8 cellular contexts compared by ENCODE assay signal in genomic region chr6:159654483-159655098, GRCh38. TPM values are rescaled to one million over a fixed set of nuclear protein-coding genes. Genes with fewer than 3 reads are reported as not detected.
DNase-seq lines count a peak whose midpoint lies in the region; ATAC-seq, FAIRE-seq and TF ChIP-seq lines count a peak whose summit lies in the region.

No MANE protein-coding gene starts in this region.

- ATAC-seq in CD4-positive, CD25-positive, alpha-beta regulatory T cell (ENCODE audit: low read depth in 2 of 2) = peak in 1 of 2 donors; percentile 34
- ATAC-seq in K562 = peak; percentile 76

- TF ChIP-seq POLR2A in K562 (conservative IDR thresholded peaks at IDR 0.05) = no peak
- TF ChIP-seq POLR2A in thyroid gland (IDR thresholded peaks at IDR 0.05) = no peak

- DNase-seq in CD4-positive, CD25-positive, alpha-beta regulatory T cell = peak in 2 of 3 donors; percentile 40 to 69
- DNase-seq in NCI-H460 (ENCODE audit: extremely low read depth, low read depth) (peak; percentile 38), K562 (ENCODE audit: extremely low read depth in 1 of 4, low spot score in 3 of 4) (peak; percentile 36 to 66 (median 42)), thyroid gland (no peak)
- DNase-seq in activated naive CD4-positive, alpha-beta T cell (lab: John Stamatoyannopoulos, UW) = no peak
- no peak for DNase-seq in activated T-helper 1 cell treated with anti-CD3 and anti-CD28 coated beads, Interleukin-12 subunit alpha, Interleukin-12 subunit beta, Interleukin-2, Interleukin-4 antibody, amounts not matched to agents 30 ng/mL and 10 ng/mL and 1 ng/mL, durations not matched to agents 14 hours and 24 hours and 36 hours (ENCODE audit: low spot score)

- TF ChIP-seq CTCF in HEK293 (tag by site-specific recombination; IDR thresholded peaks at IDR 0.05) = peak; percentile 44; the same call in 1 of the 2 replicates
- TF ChIP-seq CTCF in K562 (IDR thresholded peaks at IDR 0.05 in 2 of 3, conservative IDR thresholded peaks at IDR 0.05 in 1 of 3; ENCODE audit: insufficient read depth in 2 of 3, low read depth in 1 of 3, low read length in 3 of 3) = peak; percentile 52 to 75 (median 62); a peak in 5 of 6 replicates
- TF ChIP-seq CTCF in thyroid gland (IDR thresholded peaks at IDR 0.05) = peak in 5 of 6 experiments; percentile 26 to 72 (median 55)

- H3K4me2 ChIP-seq in K562 (ENCODE audit: insufficient read depth, low read length) = no peak overlapping the region

- TF ChIP-seq RAD21 in K562 (CRISPR knock-in tag; conservative IDR thresholded peaks at IDR 0.05 in 1 of 2, IDR thresholded peaks at IDR 0.05 in 1 of 2) = peak; percentile 74 to 75

- no peak overlapping the region for H3K27ac ChIP-seq in CD4-positive, CD25-positive, alpha-beta regulatory T cell (ENCODE audit: insufficient read depth, low read length, poor library complexity, severe bottlenecking)
- no peak overlapping the region for H3K27ac ChIP-seq in HEK293 (ENCODE audit: extremely low read depth, low read depth, low read length)
- H3K27ac ChIP-seq in K562 (ENCODE audit: extremely low read depth, low read depth, low read length) = no peak overlapping the region
- no peak overlapping the region for H3K27ac ChIP-seq in thyroid gland

- no peak overlapping the region for H3K9ac ChIP-seq in K562 (ENCODE audit: insufficient read depth in 1 of 2, low read depth in 2 of 2, low read length in 2 of 2)

- H3K27me3 ChIP-seq in CD4-positive, CD25-positive, alpha-beta regulatory T cell (ENCODE audit: control insufficient read depth, insufficient read depth, low read length) = no peaks in the 10 kb centered on the region
- H3K27me3 ChIP-seq in K562 (ENCODE audit: control insufficient read depth in 2 of 2, insufficient read depth in 2 of 2, low read length in 2 of 2) = no peaks in the 10 kb centered on the region
- H3K27me3 ChIP-seq in thyroid gland = no peaks in the 10 kb centered on the region

- H3K9me1 ChIP-seq in K562 (ENCODE audit: control insufficient read depth, insufficient read depth, low read length) = no peaks in the 10 kb centered on the region

- intact Hi-C loops in K562 (cut with micrococcal nuclease) = loop anchor here (1.0 kb wide), 2 partner anchors 480 to 485 kb away; partner anchors contain the start of gene FNDC1
- intact Hi-C loops in thyroid gland (cut with DNase I) = loop anchor here (5.0 kb wide), 1 partner anchor 487 kb away; the partner anchor contains the start of gene FNDC1
- intact Hi-C loops in activated T-helper 1 cell treated with anti-CD3 and anti-CD28 coated beads, Interleukin-12 subunit alpha, Interleukin-12 subunit beta, Interleukin-2, Interleukin-4 antibody, amounts not matched to agents 30 ng/mL and 10 ng/mL and 1 ng/mL, durations not matched to agents 14 hours and 24 hours and 36 hours (cut with micrococcal nuclease) = loop anchor here (2.0 kb wide), 2 partner anchors 402 to 480 kb away; no protein-coding TSS in a partner anchor

- no peaks in the 10 kb centered on the region for H3K4me1 ChIP-seq in CD4-positive, CD25-positive, alpha-beta regulatory T cell (ENCODE audit: control insufficient read depth, insufficient read depth, low read length, poor library complexity, severe bottlenecking)
- H3K4me1 ChIP-seq in HEK293 (ENCODE audit: control insufficient read depth, insufficient read depth, low read length) (no peaks in the 10 kb centered on the region), K562 (replicated peaks in 1 of 2; ENCODE audit: control insufficient read depth in 2 of 2, insufficient read depth in 2 of 2, low read length in 2 of 2) (no peaks in the 10 kb centered on the region), thyroid gland (no peaks in the 10 kb centered on the region)

- H3K36me3 Mint-ChIP-seq in CD4-positive, CD25-positive, alpha-beta regulatory T cell = peaks cover 2% of the 10 kb centered on the region
- no peaks in the 10 kb centered on the region for H3K36me3 Mint-ChIP-seq in activated T-helper 1 cell treated with anti-CD3 and anti-CD28 coated beads, Interleukin-12 subunit alpha, Interleukin-12 subunit beta, Interleukin-2, Interleukin-4 antibody, amounts not matched to agents 30 ng/mL and 10 ng/mL and 1 ng/mL, durations not matched to agents 14 hours and 24 hours and 36 hours (ENCODE audit: low read depth)

- no peaks in the 10 kb centered on the region for H3K79me2 ChIP-seq in K562 (ENCODE audit: control insufficient read depth, insufficient read depth, low read length)

- no TSS peak for BruUV-seq in K562 (replicated peaks; lab: Mats Ljungman, UMichigan)

- no peaks in the 10 kb centered on the region for H4K20me1 ChIP-seq in K562 (replicated peaks; ENCODE audit: control insufficient read depth, insufficient read depth, low read length)

- H3K27me3 Mint-ChIP-seq in CD4-positive, CD25-positive, alpha-beta regulatory T cell = peaks cover 16% of the 10 kb centered on the region
- no peaks in the 10 kb centered on the region for H3K27me3 Mint-ChIP-seq in activated T-helper 1 cell treated with anti-CD3 and anti-CD28 coated beads, Interleukin-12 subunit alpha, Interleukin-12 subunit beta, Interleukin-2, Interleukin-4 antibody, amounts not matched to agents 30 ng/mL and 10 ng/mL and 1 ng/mL, durations not matched to agents 14 hours and 24 hours and 36 hours (ENCODE audit: insufficient read depth)

- peaks cover 0 to 5% (median 0%) of the 10 kb centered on the region in 7 donors for H3K9me3 Mint-ChIP-seq in CD4-positive, CD25-positive, alpha-beta regulatory T cell
- H3K9me3 Mint-ChIP-seq in activated T-helper 1 cell treated with anti-CD3 and anti-CD28 coated beads, Interleukin-12 subunit alpha, Interleukin-12 subunit beta, Interleukin-2, Interleukin-4 antibody, amounts not matched to agents 30 ng/mL and 10 ng/mL and 1 ng/mL, durations not matched to agents 14 hours and 24 hours and 36 hours = no peaks in the 10 kb centered on the region

- H3K9me3 ChIP-seq in CD4-positive, CD25-positive, alpha-beta regulatory T cell (ENCODE audit: control insufficient read depth in 2 of 2, low read length in 2 of 2) = no peaks in the 10 kb centered on the region
- H3K9me3 ChIP-seq in HEK293 (ENCODE audit: control insufficient read depth, insufficient read depth, low read depth, low read length) = no peaks in the 10 kb centered on the region
- H3K9me3 ChIP-seq in K562 (replicated peaks; ENCODE audit: control insufficient read depth, insufficient read depth, low read depth, low read length) = no peaks in the 10 kb centered on the region
- H3K9me3 ChIP-seq in thyroid gland = no peaks in the 10 kb centered on the region

- peaks cover 0 to 4% (median 0%) of the 10 kb centered on the region in 4 donors for H3K4me1 Mint-ChIP-seq in CD4-positive, CD25-positive, alpha-beta regulatory T cell
- H3K4me1 Mint-ChIP-seq in activated T-helper 1 cell treated with anti-CD3 and anti-CD28 coated beads, Interleukin-12 subunit alpha, Interleukin-12 subunit beta, Interleukin-2, Interleukin-4 antibody, amounts not matched to agents 30 ng/mL and 10 ng/mL and 1 ng/mL, durations not matched to agents 14 hours and 24 hours and 36 hours (ENCODE audit: low read depth) = no peaks in the 10 kb centered on the region

- no peak for TF ChIP-seq EP300 in K562 (IDR thresholded peaks at IDR 0.05; ENCODE audit: low read length)

- no peaks in the 10 kb centered on the region for H3K36me3 ChIP-seq in CD4-positive, CD25-positive, alpha-beta regulatory T cell (ENCODE audit: control insufficient read depth, insufficient read depth, low read length)
- H3K36me3 ChIP-seq in HEK293 (ENCODE audit: control insufficient read depth in 2 of 2, insufficient read depth in 1 of 2, low read length in 2 of 2) = no peaks in the 10 kb centered on the region
- H3K36me3 ChIP-seq in K562 (ENCODE audit: control insufficient read depth, insufficient read depth, low read length) = no peaks in the 10 kb centered on the region
- no peaks in the 10 kb centered on the region for H3K36me3 ChIP-seq in thyroid gland

- in situ Hi-C loops in K562 (cut with MboI) = loop anchor here (5.0 kb wide), 1 partner anchor 482 kb away; no protein-coding TSS in a partner anchor

- no peak overlapping the region for H3K4me3 ChIP-seq in CD4-positive, CD25-positive, alpha-beta regulatory T cell (ENCODE audit: low read depth, low read length)
- H3K4me3 ChIP-seq in HEK293 (ENCODE audit: low read depth, low read length) (no peak overlapping the region), K562 (no peak overlapping the region), thyroid gland (replicated peaks in 1 of 3) (no peak overlapping the region)

- POLR2A ChIA-PET in HEK293 (lab: Yijun Ruan, JAX) (no interaction called here), K562 (lab: Yijun Ruan, JAX) (interaction anchor here (1.0 kb wide), 1 partner anchor 14 kb away, joined by 3 read pairs; no protein-coding TSS in a partner anchor)

- no peak overlapping the region for H3K4me3 Mint-ChIP-seq in CD4-positive, CD25-positive, alpha-beta regulatory T cell
- H3K4me3 Mint-ChIP-seq in activated T-helper 1 cell treated with anti-CD3 and anti-CD28 coated beads, Interleukin-12 subunit alpha, Interleukin-12 subunit beta, Interleukin-2, Interleukin-4 antibody, amounts not matched to agents 30 ng/mL and 10 ng/mL and 1 ng/mL, durations not matched to agents 14 hours and 24 hours and 36 hours = no peak overlapping the region

- no peak overlapping the region for H2AFZ ChIP-seq in K562 (ENCODE audit: low read depth, low read length)

- CTCF ChIA-PET in HEK293 (lab: Yijun Ruan, JAX) (interaction anchor here (0.5 to 4.2 kb wide), 65 partner anchors 9 to 964 kb away, joined by 3 to 130 read pairs (median 4); partner anchors contain the start of genes FNDC1 and SLC22A1), K562 (lab: Yijun Ruan, JAX; ENCODE audit: low intra/inter-chr PET ratio) (interaction anchor here (0.7 to 3.1 kb wide), 4 partner anchors 18 to 646 kb away, joined by 3 to 24 read pairs (median 4); no protein-coding TSS in a partner anchor)

- FAIRE-seq in K562 (lab: Jason Lieb, UNC) (peak; percentile 70), islet of Langerhans (lab: Jason Lieb, UNC) (peak; percentile 94)

- 0% methylated on average over 2 of the region's 2 CpGs for WGBS in K562 (ENCODE audit: insufficient coverage, low coverage, missing lambda C conversion rate)
- WGBS in thyroid gland, 2 donors = 1% methylated on average over 2 of the region's 2 CpGs

- H3K27ac Mint-ChIP-seq in CD4-positive, CD25-positive, alpha-beta regulatory T cell = no peak overlapping the region
- no peak overlapping the region for H3K27ac Mint-ChIP-seq in activated T-helper 1 cell treated with anti-CD3 and anti-CD28 coated beads, Interleukin-12 subunit alpha, Interleukin-12 subunit beta, Interleukin-2, Interleukin-4 antibody, amounts not matched to agents 30 ng/mL and 10 ng/mL and 1 ng/mL, durations not matched to agents 14 hours and 24 hours and 36 hours

RNA-seq across cellular contexts. Expression of gene SOD2, which starts 38.5 kb away (rescaled TPM):
- 187 TPM for total RNA-seq in CD4-positive, CD25-positive, alpha-beta regulatory T cell
- polyA plus RNA-seq in CD4-positive, CD25-positive, alpha-beta regulatory T cell = 100 to 1,000 TPM; 112 to 144 (median 136) TPM
- total RNA-seq in NCI-H460 (2014; rRNA removed; shearing (Covaris generic)) = 125 and 135 TPM in 2 replicates
- polyA plus RNA-seq in NCI-H460 (2014; cell fraction: nucleus; rRNA removed) = 75.0 and 75.9 TPM in 2 replicates
- total RNA-seq in K562 (2011; cell fraction: chromatin; rRNA removed; ENCODE audit: low replicate concordance) = 40.8 and 47.2 TPM in 2 replicates
- 16.8 and 23.3 TPM in 2 replicates for total RNA-seq in K562 (2011; cell fraction: nucleolus; rRNA removed)
- total RNA-seq in K562 (2011; cell fraction: nucleoplasm; rRNA removed) = 28.5 and 41.5 TPM in 2 replicates
- total RNA-seq in K562 (2014; rRNA removed) = 87.0 and 95.0 TPM in 2 replicates
- 120 and 127 TPM in 2 replicates for total RNA-seq in K562 (2014; rRNA removed; fragmentation: Illumina TruSeq; extraction: Trizol)
- total RNA-seq in K562 (2015; rRNA removed; fragmentation: Illumina TruSeq; extraction: Trizol) = 113 and 115 TPM in 2 replicates
- total RNA-seq in K562 (2021) = 140 and 147 TPM in 2 replicates
- 95.8 and 116 TPM in 2 replicates for polyA plus RNA-seq in K562 (2011; rRNA removed)
- polyA plus RNA-seq in K562 (2011; cell fraction: cytosol; rRNA removed) = 66.2 and 79.3 TPM in 2 replicates
- polyA plus RNA-seq in K562 (2011; cell fraction: nucleus; rRNA removed) = 22.1 and 31.7 TPM in 2 replicates
- 90.1 and 109 TPM in 2 replicates for polyA plus RNA-seq in K562 (2012)
- polyA plus RNA-seq in K562 (2014; fragmentation: Illumina TruSeq; extraction: Trizol) = 113 and 115 TPM in 2 replicates
- 10 to 100 TPM; 39.8 to 58.3 TPM for polyA plus RNA-seq in K562 (2014; fragmentation: Nextera tagmentation; extraction: Ambion mirVana)
- polyA plus RNA-seq in K562 (2014; rRNA removed) = 86.6 and 111 TPM in 2 replicates
- polyA minus RNA-seq in K562 (2011; rRNA and poly(A)+ RNA removed) = 123 and 131 TPM in 2 replicates
- polyA minus RNA-seq in K562 (2011; cell fraction: cytosol; rRNA and poly(A)+ RNA removed) = 56.7 and 65.4 TPM in 2 replicates
- polyA minus RNA-seq in K562 (2011; cell fraction: nucleus; rRNA and poly(A)+ RNA removed) = 17.0 and 33.3 TPM in 2 replicates
- total RNA-seq in thyroid gland = 100 to 1,000 TPM; 132 to 601 (median 296) TPM
- 78.3 and 81.0 TPM in 2 replicates for total RNA-seq in activated T-helper 1 cell treated with anti-CD3 and anti-CD28 coated beads, Interleukin-12 subunit alpha, Interleukin-12 subunit beta, Interleukin-2, Interleukin-4 antibody, amounts not matched to agents 30 ng/mL and 10 ng/mL and 1 ng/mL, durations not matched to agents 14 hours and 24 hours and 36 hours

Comparison
In these comparisons a context has a peak if more than half of its experiments do, and no peak if none do; other contexts are left out.
1. DNase-seq: peak in CD4-positive, CD25-positive, alpha-beta regulatory T cell (2 of 3), NCI-H460 (single experiment) and K562 (4 of 4); none in thyroid gland (0 of 2), activated naive CD4-positive, alpha-beta T cell (0 of 4) and activated T-helper 1 cell treated with anti-CD3 and anti-CD28 coated beads, Interleukin-12 subunit alpha, Interleukin-12 subunit beta, Interleukin-2, Interleukin-4 antibody, amounts not matched to agents 30 ng/mL and 10 ng/mL and 1 ng/mL, durations not matched to agents 14 hours and 24 hours and 36 hours (single experiment).
2. Peak in every context shown above with its lines, with median percentiles within 50 percentile points of each other: CTCF ChIP-seq.